Comparison of ENCODE assay signal across 8 cellular contexts in the genomic region with DNA sequence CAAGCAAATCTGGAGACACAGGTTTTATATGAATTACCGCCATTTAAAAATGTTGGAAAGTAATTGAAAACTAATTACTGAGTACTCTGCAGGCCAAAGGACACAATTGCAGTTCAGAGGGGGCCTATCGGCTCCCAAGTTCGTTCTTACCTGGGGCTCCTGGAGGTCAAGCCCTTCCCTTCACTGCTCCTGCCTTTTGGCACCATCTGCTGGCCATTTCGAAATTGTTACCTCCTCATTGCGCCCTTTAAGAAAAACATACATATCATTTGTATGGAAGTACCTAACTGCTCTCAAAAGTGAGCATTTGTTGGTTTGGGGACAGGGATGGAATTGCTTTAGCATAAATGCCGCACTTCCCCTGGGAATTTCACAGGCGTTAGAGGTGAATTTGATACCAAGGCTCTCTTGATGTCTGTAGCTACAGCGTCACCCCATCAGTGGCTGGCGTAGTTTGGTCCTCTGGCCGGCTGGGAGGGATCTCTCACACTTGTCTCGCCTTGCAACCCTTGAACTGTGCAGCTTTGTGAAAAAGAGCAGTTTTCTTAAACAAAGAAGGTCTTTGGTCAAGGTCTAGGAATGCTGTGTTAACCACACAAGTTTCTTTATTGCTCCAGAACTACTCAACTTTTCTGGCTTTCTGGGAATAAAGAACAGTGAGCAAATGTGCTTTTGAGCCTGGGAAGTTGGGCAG.
A peak's percentile ranks its signal among the peaks of the same experiment; 100 is the strongest.
DNase-seq lines count a peak whose midpoint lies in the region; ATAC-seq, FAIRE-seq and TF ChIP-seq lines count a peak whose summit lies in the region.

No MANE protein-coding gene starts in this region.

- H3K27ac ChIP-seq in dorsolateral prefrontal cortex (no peak overlapping the region), neuronal stem cell (replicated peaks; ENCODE audit: low read length) (no peak overlapping the region)

- TF ChIP-seq CTCF in BJ (IDR thresholded peaks at IDR 0.05; ENCODE audit: insufficient read depth, low read depth, low read length) (peak; percentile 67), dorsolateral prefrontal cortex (IDR thresholded peaks at IDR 0.05 in 54 of 56, conservative IDR thresholded peaks at IDR 0.05 in 2 of 56; ENCODE audit: low read depth in 1 of 56, partially characterized antibody in 56 of 56) (peak in 48 of 56 donors; percentile 20 to 62 (median 44))

- H2BK5ac ChIP-seq in neuronal stem cell (ENCODE audit: low read length), result no peak overlapping the region

- ATAC-seq in GM18502 (IDR thresholded peaks at IDR 0.05; ENCODE audit: poor library complexity, unreplicated experiment), result peak; percentile 84
- peak; percentile 79 for ATAC-seq in HG03159 (IDR thresholded peaks at IDR 0.05; ENCODE audit: unreplicated experiment)
- ATAC-seq in GM19452 (IDR thresholded peaks at IDR 0.05; ENCODE audit: unreplicated experiment), result no peak

- H3K36me3 ChIP-seq in BJ (ENCODE audit: control insufficient read depth, insufficient read depth, low read length), result no peaks in the 10 kb centered on the region
- H3K36me3 ChIP-seq in neuronal stem cell (replicated peaks in 1 of 2; ENCODE audit: control insufficient read depth in 2 of 2, insufficient read depth in 2 of 2, low read length in 2 of 2), result peaks cover 0 to 7% of the 10 kb centered on the region in 2 donors

- H3K9me3 ChIP-seq in neuronal stem cell (replicated peaks in 1 of 2; ENCODE audit: control insufficient read depth in 2 of 2, insufficient read depth in 1 of 2, low read depth in 1 of 2, low read length in 2 of 2), result peaks cover 0 to 8% of the 10 kb centered on the region in 2 donors

- H3K4me3 ChIP-seq in BJ (ENCODE audit: low read depth, low read length) (no peak overlapping the region), dorsolateral prefrontal cortex (no peak overlapping the region), neuronal stem cell (ENCODE audit: low read length in 2 of 2) (no peak overlapping the region)

- H2BK15ac ChIP-seq in neuronal stem cell (ENCODE audit: low read length), result no peak overlapping the region

- H3K4me2 ChIP-seq in neuronal stem cell (ENCODE audit: insufficient read depth, low read length, poor library complexity, severe bottlenecking), result no peak overlapping the region

- FAIRE-seq in RCC 7860 (lab: Jason Lieb, UNC), result no peak

- H3K4me1 ChIP-seq in neuronal stem cell (ENCODE audit: control insufficient read depth in 2 of 2, insufficient read depth in 1 of 2, low read depth in 1 of 2, low read length in 2 of 2), result no peaks in the 10 kb centered on the region

- H2AFZ ChIP-seq in neuronal stem cell (ENCODE audit: low read length), result peak overlapping the region; percentile 36

- no peak overlapping the region for H3K14ac ChIP-seq in neuronal stem cell (ENCODE audit: low read length)

- POLR2A ChIA-PET in BJ (lab: Charles Lee), result no interaction called here

- no CpG with 5 or more reads among the region's 11 CpGs for WGBS in neuronal stem cell (ENCODE audit: extremely low coverage in 2 of 2, insufficient read length in 2 of 2, insufficient replicate concordance in 1 of 2), 2 donors

- H2BK12ac ChIP-seq in neuronal stem cell (ENCODE audit: low read length), result no peak overlapping the region

- H3K23ac ChIP-seq in neuronal stem cell (ENCODE audit: low read depth, low read length, poor library complexity), result no peak overlapping the region

- CTCF ChIA-PET in BJ (lab: Yijun Ruan, JAX), result interaction anchor here (0.8 to 3.4 kb wide), 21 partner anchors 10 to 509 kb away, joined by 3 to 17 read pairs (median 4); no protein-coding TSS in a partner anchor

- H3K79me1 ChIP-seq in neuronal stem cell (ENCODE audit: low read depth, low read length), result no peaks in the 10 kb centered on the region

- no peak overlapping the region for H2AK5ac ChIP-seq in neuronal stem cell (ENCODE audit: low read depth, low read length)

- no peak overlapping the region for H3K18ac ChIP-seq in neuronal stem cell (ENCODE audit: low read length)

- DNase-seq in BJ (ENCODE audit: low read depth) (no peak), RCC 7860 (ENCODE audit: low spot score) (peak; percentile 41), dorsolateral prefrontal cortex (no peak), neuronal stem cell (ENCODE audit: low spot score) (peak; percentile 37)
- DNase-seq in stimulated activated naive CD4-positive, alpha-beta T cell treated with Interleukin-2 at 50 U/mL for 16 hours (lab: John Stamatoyannopoulos, UW), result no peak

- no peak overlapping the region for H2BK120ac ChIP-seq in neuronal stem cell (ENCODE audit: low read depth, low read length)

- intact Hi-C loops in dorsolateral prefrontal cortex (cut with DNase I), result no loop called here

- H3K4ac ChIP-seq in neuronal stem cell (ENCODE audit: low read length), result no peak overlapping the region

- H3K9ac ChIP-seq in neuronal stem cell (ENCODE audit: low read depth, low read length, poor library complexity), result no peak overlapping the region

- no peak overlapping the region for H4K91ac ChIP-seq in neuronal stem cell (ENCODE audit: low read depth, low read length, poor library complexity)

- H4K8ac ChIP-seq in neuronal stem cell (ENCODE audit: low read depth, low read length), result no peak overlapping the region

- H3K27me3 ChIP-seq in BJ (ENCODE audit: control insufficient read depth, insufficient read depth, low read length), result no peaks in the 10 kb centered on the region; the same call in 1 of the 2 replicates
- H3K27me3 ChIP-seq in dorsolateral prefrontal cortex, result peaks cover 0 to 5% (median 0%) of the 10 kb centered on the region in 45 donors
- no peaks in the 10 kb centered on the region for H3K27me3 ChIP-seq in neuronal stem cell (ENCODE audit: control insufficient read depth in 3 of 3, insufficient read depth in 3 of 3, low read depth in 1 of 3, low read length in 3 of 3)

Comparison
In these comparisons a context has a peak if more than half of its experiments do, and no peak if none do; other contexts are left out.
1. DNase-seq: peak in RCC 7860 (single experiment) and neuronal stem cell (single experiment); none in BJ (single experiment), dorsolateral prefrontal cortex (0 of 10) and stimulated activated naive CD4-positive, alpha-beta T cell treated with Interleukin-2 at 50 U/mL for 16 hours (single experiment).